ENCODE assay signal across 1 cellular context in the genomic region with DNA sequence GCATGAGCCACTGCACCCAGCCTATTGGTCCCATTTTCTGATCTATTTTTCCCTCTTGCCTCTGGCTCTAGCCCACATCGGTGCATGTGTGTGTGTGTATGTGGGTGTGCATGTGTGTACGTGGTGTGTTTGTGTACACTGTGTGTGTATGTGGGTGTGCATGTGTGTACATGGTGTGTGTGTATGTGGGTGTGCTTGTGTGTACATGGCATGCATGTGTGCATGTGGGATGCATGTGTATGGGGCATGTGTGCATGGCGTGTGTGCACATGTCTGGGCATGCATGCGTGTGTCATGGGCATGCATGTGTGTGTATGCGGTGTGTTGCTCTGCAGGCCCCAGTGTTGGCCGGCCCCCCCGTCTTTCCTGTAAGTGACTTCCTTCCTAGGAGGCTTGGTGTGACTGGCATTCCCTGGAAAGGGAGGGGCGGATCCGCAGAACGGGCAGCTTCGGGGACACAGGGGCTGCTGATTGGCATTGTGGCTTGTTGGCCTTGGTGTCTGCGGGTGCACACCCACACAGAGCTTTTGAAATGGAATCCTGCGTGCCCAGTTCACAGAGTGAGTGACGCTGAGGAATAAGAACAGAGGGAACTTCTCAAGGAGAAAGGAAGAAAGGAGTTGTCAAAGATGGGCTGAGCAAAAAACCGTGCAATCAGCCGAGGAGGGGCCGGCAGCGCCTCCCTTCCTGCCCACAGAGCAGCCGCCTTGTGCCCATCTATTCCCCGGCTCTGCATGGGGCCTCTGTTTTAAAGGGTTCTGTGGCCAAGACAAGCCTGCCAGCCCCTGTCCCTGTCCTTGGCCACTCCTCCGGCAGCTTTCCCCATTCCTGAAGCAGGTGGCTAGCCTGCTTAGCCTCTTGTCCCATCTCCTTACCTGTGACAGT.
TF ChIP-seq lines count a peak whose summit lies in the region.

No MANE protein-coding gene starts in this region.

TF ChIP-seq in GM12878, 131 proteins besides CTCF, POLR2A, EP300 and RAD21:
- TF ChIP-seq, protein P1, sequence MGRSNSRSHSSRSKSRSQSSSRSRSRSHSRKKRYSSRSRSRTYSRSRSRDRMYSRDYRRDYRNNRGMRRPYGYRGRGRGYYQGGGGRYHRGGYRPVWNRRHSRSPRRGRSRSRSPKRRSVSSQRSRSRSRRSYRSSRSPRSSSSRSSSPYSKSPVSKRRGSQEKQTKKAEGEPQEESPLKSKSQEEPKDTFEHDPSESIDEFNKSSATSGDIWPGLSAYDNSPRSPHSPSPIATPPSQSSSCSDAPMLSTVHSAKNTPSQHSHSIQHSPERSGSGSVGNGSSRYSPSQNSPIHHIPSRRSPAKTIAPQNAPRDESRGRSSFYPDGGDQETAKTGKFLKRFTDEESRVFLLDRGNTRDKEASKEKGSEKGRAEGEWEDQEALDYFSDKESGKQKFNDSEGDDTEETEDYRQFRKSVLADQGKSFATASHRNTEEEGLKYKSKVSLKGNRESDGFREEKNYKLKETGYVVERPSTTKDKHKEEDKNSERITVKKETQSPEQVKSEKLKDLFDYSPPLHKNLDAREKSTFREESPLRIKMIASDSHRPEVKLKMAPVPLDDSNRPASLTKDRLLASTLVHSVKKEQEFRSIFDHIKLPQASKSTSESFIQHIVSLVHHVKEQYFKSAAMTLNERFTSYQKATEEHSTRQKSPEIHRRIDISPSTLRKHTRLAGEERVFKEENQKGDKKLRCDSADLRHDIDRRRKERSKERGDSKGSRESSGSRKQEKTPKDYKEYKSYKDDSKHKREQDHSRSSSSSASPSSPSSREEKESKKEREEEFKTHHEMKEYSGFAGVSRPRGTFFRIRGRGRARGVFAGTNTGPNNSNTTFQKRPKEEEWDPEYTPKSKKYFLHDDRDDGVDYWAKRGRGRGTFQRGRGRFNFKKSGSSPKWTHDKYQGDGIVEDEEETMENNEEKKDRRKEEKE (IDR thresholded peaks at IDR 0.05) = no peak
- TF ChIP-seq MTA3 (IDR thresholded peaks at IDR 0.05; ENCODE audit: borderline replicate concordance, low read length) (no peak), RBBP5 (conservative IDR thresholded peaks at IDR 0.05) (no peak), ZNF622 (IDR thresholded peaks at IDR 0.05) (no peak), ESRRA (IDR thresholded peaks at IDR 0.05; ENCODE audit: low read length) (no peak), RELA (IDR thresholded peaks at IDR 0.05; ENCODE audit: borderline replicate concordance, partially characterized antibody) (no peak), PML (IDR thresholded peaks at IDR 0.05; ENCODE audit: low read length) (no peak), POLR2AphosphoS5 (IDR thresholded peaks at IDR 0.05; ENCODE audit: low read length) (no peak; the same call in 1 of the 2 replicates), SIN3A (IDR thresholded peaks at IDR 0.05; ENCODE audit: low read depth, low read length) (no peak), IRF4 (IDR thresholded peaks at IDR 0.05; ENCODE audit: low read depth, low read length) (no peak), NFIC (IDR thresholded peaks at IDR 0.05; ENCODE audit: low read depth, low read length) (no peak), MYB (IDR thresholded peaks at IDR 0.05; ENCODE audit: borderline replicate concordance, low read depth, low read length) (no peak), RCOR1 (conservative IDR thresholded peaks at IDR 0.05; ENCODE audit: low read depth, low read length) (no peak), SREBF1 (IDR thresholded peaks at IDR 0.05; ENCODE audit: low read length) (no peak), ETV6 (conservative IDR thresholded peaks at IDR 0.05 in 1 of 2, IDR thresholded peaks at IDR 0.05 in 1 of 2; ENCODE audit: borderline replicate concordance in 1 of 2, low read depth in 1 of 2) (no peak)
- TF ChIP-seq, protein P2, sequence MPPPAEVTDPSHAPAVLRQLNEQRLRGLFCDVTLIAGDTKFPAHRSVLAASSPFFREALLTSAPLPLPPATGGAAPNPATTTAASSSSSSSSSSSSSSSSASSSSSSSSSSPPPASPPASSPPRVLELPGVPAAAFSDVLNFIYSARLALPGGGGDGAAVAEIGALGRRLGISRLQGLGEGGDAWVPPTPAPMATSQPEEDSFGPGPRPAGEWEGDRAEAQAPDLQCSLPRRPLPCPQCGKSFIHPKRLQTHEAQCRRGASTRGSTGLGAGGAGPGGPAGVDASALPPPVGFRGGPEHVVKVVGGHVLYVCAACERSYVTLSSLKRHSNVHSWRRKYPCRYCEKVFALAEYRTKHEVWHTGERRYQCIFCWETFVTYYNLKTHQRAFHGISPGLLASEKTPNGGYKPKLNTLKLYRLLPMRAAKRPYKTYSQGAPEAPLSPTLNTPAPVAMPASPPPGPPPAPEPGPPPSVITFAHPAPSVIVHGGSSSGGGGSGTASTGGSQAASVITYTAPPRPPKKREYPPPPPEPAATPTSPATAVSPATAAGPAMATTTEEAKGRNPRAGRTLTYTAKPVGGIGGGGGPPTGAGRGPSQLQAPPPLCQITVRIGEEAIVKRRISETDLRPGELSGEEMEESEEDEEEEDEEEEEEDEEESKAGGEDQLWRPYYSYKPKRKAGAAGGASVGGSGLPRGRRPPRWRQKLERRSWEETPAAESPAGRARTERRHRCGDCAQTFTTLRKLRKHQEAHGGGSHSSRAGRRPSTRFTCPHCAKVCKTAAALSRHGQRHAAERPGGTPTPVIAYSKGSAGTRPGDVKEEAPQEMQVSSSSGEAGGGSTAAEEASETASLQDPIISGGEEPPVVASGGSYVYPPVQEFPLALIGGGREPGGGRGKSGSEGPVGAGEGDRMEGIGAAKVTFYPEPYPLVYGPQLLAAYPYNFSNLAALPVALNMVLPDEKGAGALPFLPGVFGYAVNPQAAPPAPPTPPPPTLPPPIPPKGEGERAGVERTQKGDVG (CRISPR knock-in tag; IDR thresholded peaks at IDR 0.05) = no peak
- TF ChIP-seq, protein P3, sequence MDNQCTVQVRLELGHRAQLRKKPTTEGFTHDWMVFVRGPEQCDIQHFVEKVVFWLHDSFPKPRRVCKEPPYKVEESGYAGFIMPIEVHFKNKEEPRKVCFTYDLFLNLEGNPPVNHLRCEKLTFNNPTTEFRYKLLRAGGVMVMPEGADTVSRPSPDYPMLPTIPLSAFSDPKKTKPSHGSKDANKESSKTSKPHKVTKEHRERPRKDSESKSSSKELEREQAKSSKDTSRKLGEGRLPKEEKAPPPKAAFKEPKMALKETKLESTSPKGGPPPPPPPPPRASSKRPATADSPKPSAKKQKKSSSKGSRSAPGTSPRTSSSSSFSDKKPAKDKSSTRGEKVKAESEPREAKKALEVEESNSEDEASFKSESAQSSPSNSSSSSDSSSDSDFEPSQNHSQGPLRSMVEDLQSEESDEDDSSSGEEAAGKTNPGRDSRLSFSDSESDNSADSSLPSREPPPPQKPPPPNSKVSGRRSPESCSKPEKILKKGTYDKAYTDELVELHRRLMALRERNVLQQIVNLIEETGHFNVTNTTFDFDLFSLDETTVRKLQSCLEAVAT (IDR thresholded peaks at IDR 0.05) = no peak
- TF ChIP-seq, protein P4, sequence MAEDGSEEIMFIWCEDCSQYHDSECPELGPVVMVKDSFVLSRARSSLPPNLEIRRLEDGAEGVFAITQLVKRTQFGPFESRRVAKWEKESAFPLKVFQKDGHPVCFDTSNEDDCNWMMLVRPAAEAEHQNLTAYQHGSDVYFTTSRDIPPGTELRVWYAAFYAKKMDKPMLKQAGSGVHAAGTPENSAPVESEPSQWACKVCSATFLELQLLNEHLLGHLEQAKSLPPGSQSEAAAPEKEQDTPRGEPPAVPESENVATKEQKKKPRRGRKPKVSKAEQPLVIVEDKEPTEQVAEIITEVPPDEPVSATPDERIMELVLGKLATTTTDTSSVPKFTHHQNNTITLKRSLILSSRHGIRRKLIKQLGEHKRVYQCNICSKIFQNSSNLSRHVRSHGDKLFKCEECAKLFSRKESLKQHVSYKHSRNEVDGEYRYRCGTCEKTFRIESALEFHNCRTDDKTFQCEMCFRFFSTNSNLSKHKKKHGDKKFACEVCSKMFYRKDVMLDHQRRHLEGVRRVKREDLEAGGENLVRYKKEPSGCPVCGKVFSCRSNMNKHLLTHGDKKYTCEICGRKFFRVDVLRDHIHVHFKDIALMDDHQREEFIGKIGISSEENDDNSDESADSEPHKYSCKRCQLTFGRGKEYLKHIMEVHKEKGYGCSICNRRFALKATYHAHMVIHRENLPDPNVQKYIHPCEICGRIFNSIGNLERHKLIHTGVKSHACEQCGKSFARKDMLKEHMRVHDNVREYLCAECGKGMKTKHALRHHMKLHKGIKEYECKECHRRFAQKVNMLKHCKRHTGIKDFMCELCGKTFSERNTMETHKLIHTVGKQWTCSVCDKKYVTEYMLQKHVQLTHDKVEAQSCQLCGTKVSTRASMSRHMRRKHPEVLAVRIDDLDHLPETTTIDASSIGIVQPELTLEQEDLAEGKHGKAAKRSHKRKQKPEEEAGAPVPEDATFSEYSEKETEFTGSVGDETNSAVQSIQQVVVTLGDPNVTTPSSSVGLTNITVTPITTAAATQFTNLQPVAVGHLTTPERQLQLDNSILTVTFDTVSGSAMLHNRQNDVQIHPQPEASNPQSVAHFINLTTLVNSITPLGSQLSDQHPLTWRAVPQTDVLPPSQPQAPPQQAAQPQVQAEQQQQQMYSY (CRISPR knock-in tag; IDR thresholded peaks at IDR 0.05) = no peak
- TF ChIP-seq, protein P5, sequence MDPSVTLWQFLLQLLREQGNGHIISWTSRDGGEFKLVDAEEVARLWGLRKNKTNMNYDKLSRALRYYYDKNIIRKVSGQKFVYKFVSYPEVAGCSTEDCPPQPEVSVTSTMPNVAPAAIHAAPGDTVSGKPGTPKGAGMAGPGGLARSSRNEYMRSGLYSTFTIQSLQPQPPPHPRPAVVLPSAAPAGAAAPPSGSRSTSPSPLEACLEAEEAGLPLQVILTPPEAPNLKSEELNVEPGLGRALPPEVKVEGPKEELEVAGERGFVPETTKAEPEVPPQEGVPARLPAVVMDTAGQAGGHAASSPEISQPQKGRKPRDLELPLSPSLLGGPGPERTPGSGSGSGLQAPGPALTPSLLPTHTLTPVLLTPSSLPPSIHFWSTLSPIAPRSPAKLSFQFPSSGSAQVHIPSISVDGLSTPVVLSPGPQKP (IDR thresholded peaks at IDR 0.05; ENCODE audit: low read depth, low read length) = no peak
- TF ChIP-seq, protein P6, sequence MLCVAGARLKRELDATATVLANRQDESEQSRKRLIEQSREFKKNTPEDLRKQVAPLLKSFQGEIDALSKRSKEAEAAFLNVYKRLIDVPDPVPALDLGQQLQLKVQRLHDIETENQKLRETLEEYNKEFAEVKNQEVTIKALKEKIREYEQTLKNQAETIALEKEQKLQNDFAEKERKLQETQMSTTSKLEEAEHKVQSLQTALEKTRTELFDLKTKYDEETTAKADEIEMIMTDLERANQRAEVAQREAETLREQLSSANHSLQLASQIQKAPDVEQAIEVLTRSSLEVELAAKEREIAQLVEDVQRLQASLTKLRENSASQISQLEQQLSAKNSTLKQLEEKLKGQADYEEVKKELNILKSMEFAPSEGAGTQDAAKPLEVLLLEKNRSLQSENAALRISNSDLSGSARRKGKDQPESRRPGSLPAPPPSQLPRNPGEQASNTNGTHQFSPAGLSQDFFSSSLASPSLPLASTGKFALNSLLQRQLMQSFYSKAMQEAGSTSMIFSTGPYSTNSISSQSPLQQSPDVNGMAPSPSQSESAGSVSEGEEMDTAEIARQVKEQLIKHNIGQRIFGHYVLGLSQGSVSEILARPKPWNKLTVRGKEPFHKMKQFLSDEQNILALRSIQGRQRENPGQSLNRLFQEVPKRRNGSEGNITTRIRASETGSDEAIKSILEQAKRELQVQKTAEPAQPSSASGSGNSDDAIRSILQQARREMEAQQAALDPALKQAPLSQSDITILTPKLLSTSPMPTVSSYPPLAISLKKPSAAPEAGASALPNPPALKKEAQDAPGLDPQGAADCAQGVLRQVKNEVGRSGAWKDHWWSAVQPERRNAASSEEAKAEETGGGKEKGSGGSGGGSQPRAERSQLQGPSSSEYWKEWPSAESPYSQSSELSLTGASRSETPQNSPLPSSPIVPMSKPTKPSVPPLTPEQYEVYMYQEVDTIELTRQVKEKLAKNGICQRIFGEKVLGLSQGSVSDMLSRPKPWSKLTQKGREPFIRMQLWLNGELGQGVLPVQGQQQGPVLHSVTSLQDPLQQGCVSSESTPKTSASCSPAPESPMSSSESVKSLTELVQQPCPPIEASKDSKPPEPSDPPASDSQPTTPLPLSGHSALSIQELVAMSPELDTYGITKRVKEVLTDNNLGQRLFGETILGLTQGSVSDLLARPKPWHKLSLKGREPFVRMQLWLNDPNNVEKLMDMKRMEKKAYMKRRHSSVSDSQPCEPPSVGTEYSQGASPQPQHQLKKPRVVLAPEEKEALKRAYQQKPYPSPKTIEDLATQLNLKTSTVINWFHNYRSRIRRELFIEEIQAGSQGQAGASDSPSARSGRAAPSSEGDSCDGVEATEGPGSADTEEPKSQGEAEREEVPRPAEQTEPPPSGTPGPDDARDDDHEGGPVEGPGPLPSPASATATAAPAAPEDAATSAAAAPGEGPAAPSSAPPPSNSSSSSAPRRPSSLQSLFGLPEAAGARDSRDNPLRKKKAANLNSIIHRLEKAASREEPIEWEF (IDR thresholded peaks at IDR 0.05; ENCODE audit: insufficient replicate concordance, low read depth, low read length) = no peak
